ENCODE assay signal across 25 cellular contexts in the genomic region with DNA sequence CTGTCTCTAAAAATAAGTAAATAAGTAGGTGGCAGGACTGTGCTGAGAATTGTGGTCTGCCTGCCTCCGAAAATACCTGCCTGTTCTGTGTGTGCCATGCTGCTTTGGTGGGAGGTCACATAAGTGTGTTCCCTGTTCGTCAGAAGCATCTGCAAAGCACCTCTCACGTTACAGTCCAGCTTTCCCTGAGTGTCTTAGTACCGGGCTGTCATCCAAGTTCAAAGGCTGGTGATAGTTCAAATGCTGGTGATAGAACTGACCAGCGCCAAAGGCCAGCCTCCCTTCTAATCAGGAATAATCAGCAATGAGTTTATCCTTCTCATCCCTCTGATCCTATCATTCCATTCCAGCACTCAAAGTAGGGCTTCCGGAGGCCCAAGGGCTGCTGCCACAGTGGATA. TPM values are rescaled to one million over a fixed set of nuclear protein-coding genes. Genes with fewer than 3 reads are reported as not detected.
"Had no signal": no experiment of that assay in that cellular context is flagged by ENCODE, and none has a peak within 500 bp of the region (broad histone marks: within the 10 kb centered on the region; RNA-seq: fewer than 3 reads in every experiment).

No MANE protein-coding gene starts in this region.

- H3K4me3 ChIP-seq: left ventricle myocardium inferior, mucosa of descending colon, ovary, prostate gland, skin epidermis, stomach, suprapubic skin, thoracic aorta, tibial nerve, uterus had no signal

- FAIRE-seq: keratinocyte had no signal

- H3K27me3 ChIP-seq: ovary had no signal

- DNase-seq: hippocampal formation; left colon; left ventricle myocardium inferior; midbrain; mucosa of descending colon; naive thymus-derived CD4-positive, alpha-beta T cell; ovary; retina; right cardiac atrium; stimulated activated CD4-positive, alpha-beta T cell treated with anti-CD3 and anti-CD28 coated beads, Interleukin-12 subunit alpha, Interleukin-12 subunit beta, amount 100 ng/mL, for 4 hours; stimulated activated CD4-positive, alpha-beta T cell treated with anti-CD3 and anti-CD28 coated beads, Interleukin-15, amount 100 ng/mL, for 24 hours; stimulated activated CD4-positive, alpha-beta T cell treated with anti-CD3 and anti-CD28 coated beads, Interleukin-2, amount 100 ng/mL, for 24 hours; stimulated activated CD4-positive, alpha-beta T cell treated with anti-CD3 and anti-CD28 coated beads, Interleukin-4, amount 100 ng/mL, for 1 hour; stimulated activated naive B cell treated with anti-CD40 and anti-IgM and Interleukin-4, amounts not matched to agents 10 μg/mL and 1 μg/mL and 100 μg/mL, for 72 hours; stimulated activated naive CD8-positive, alpha-beta T cell treated with anti-CD3 and anti-CD28 coated beads, Interleukin-15, Interleukin-2, amounts not matched to agents 100 U/mL and 50 U/mL, for 24 hours; stomach; uterus had no signal

- H3K4me1 ChIP-seq: prostate gland had no signal

- H3K9me3 ChIP-seq: left ventricle myocardium inferior, mucosa of descending colon, ovary, prostate gland, stomach, suprapubic skin, thoracic aorta, tibial nerve, uterus had no signal

- H3K36me3 ChIP-seq: left ventricle myocardium inferior, ovary, prostate gland, stomach, suprapubic skin, thoracic aorta, tibial nerve, uterus had no signal

- H3K27ac ChIP-seq: left ventricle myocardium inferior, ovary, prostate gland, skin epidermis, stomach, suprapubic skin, thoracic aorta, tibial nerve, uterus had no signal

RNA-seq across cellular contexts. Expression of a gene that starts 5.6 kb away (rescaled TPM):
- total RNA-seq: lung microvascular endothelial cell, myocyte had no signal
- polyA plus RNA-seq: naive thymus-derived CD4-positive, alpha-beta T cell had no signal
